ENCODE assay signal across 8 cellular contexts in the genomic region with DNA sequence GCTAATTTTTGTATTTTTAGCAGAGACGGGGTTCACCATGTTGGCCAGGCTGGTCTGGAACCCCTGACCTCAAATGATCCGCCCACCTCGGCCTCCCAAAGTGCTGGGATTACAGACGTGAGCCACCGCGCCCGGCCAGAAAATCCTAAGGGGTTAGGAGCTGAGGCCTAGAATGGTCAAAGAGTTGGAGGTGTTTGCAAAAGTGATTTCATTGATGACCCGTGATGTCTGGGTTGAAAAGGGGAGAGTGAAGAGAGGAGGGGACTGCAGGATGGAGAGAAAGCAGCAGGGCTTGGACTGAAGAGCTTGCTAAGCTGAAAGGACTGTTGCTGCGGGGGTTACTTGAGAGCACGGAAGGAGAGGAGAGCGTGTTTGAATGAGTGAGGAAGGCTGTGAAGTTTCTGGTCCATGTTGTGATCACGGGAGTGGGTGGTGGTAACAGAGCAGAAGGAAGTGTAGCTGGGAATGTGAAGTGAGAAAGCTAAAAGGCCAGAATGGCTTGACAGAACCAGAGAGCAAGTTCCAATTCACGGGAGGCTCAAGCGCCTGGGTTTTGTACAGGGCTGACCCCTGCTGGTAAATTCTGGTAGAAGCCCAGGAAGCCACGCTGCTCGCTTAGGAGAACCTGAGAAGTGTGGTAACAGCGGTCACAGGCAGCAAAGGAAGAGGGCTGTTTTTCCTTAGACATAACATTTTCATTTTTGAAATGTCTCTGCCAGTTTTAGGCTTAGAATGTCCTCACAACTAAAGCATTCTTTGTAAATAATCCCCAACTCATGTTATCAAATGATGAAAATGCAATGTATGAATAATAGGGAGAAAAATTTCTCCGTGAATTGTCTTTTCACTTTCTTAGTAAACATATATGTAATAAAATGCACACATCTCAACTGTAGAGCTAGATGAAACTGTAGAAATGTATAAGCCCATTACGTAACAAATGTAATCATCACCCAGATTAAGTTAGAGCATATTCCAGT. TPM values are rescaled to one million over a fixed set of nuclear protein-coding genes. Genes with fewer than 3 reads are reported as not detected.
DNase-seq lines count a peak whose midpoint lies in the region; ATAC-seq and TF ChIP-seq lines count a peak whose summit lies in the region.

No MANE protein-coding gene starts in this region.

- no peaks in the 10 kb centered on the region for H3K36me3 ChIP-seq in suprapubic skin

- H3K27me3 ChIP-seq in foreskin keratinocyte (peaks cover 4% of the 10 kb centered on the region), suprapubic skin (no peaks in the 10 kb centered on the region)

- no peaks in the 10 kb centered on the region for H3K9me3 ChIP-seq in suprapubic skin

- TF ChIP-seq CTCF in C4-2B (conservative IDR thresholded peaks at IDR 0.05) (peak; percentile 81), foreskin keratinocyte (conservative IDR thresholded peaks at IDR 0.05) (peak; percentile 83), suprapubic skin (IDR thresholded peaks at IDR 0.05) (peak; percentile 76 to 77)

- H3K27ac ChIP-seq in C4-2B (peak overlapping the region; percentile 27; the same call in 1 of the 2 replicates), foreskin keratinocyte (no peak overlapping the region), suprapubic skin (no peak overlapping the region)

- 59% methylated on average over 19 of the region's 19 CpGs for WGBS in suprapubic skin

- H3K4me3 ChIP-seq in suprapubic skin, result no peak overlapping the region

- ATAC-seq in GM19452 (IDR thresholded peaks at IDR 0.05; ENCODE audit: unreplicated experiment) (peak; percentile 85), foreskin keratinocyte (peak; percentile 80)

- no peak for TF ChIP-seq EP300 in suprapubic skin (IDR thresholded peaks at IDR 0.05)

- DNase-seq in KBM-7 (peak; percentile 89), SHP77 treated with DMSO at 0.1 percent for 48 hours (lab: John Stamatoyannopoulos, UW) (peak; percentile 31), foreskin keratinocyte (peak; percentile 25 to 58), non-pigmented ciliary epithelial cell (ENCODE audit: low read depth) (peak; percentile 36), suprapubic skin (ENCODE audit: low spot score in 2 of 2) (peak; percentile 81 to 86)
- peak; percentile 40 for DNase-seq in activated effector memory CD4-positive, alpha-beta T cell treated with Interleukin-2 at 50 U/mL for 16 hours

- in situ Hi-C loops in KBM-7 (cut with MboI; ENCODE audit: low pct_unique_long_range_greater_than_20kb, low sequenced_read_pairs), result no loop called here

- no peak for TF ChIP-seq POLR2A in suprapubic skin (IDR thresholded peaks at IDR 0.05)

- H3K4me1 ChIP-seq in foreskin keratinocyte (no peaks in the 10 kb centered on the region), suprapubic skin (no peaks in the 10 kb centered on the region)

RNA-seq across cellular contexts. Expression of a gene that starts 40.5 kb away (rescaled TPM):
- total RNA-seq in foreskin keratinocyte (183 and 194 TPM in 2 replicates), suprapubic skin (10 to 100 TPM; 41.5 to 56.9 (median 49.8) TPM)
- polyA plus RNA-seq in foreskin keratinocyte, result 71.9 and 83.5 TPM in 2 replicates

RNA-seq across cellular contexts. Expression of a gene that starts 57.3 kb away (rescaled TPM):
- 135 and 149 TPM in 2 replicates for total RNA-seq in foreskin keratinocyte
- polyA plus RNA-seq in foreskin keratinocyte, result 176 and 178 TPM in 2 replicates
- 10 to 100 TPM; 66.3 to 76.0 (median 68.3) TPM for total RNA-seq in suprapubic skin

Comparison
In these comparisons a context has a peak if more than half of its experiments do, and no peak if none do; other contexts are left out.
1. DNase-seq: peak in every context shown above with its lines; median percentile 89 in KBM-7; 84 in suprapubic skin; 42 in foreskin keratinocyte; 40 in activated effector memory CD4-positive, alpha-beta T cell treated with Interleukin-2 at 50 U/mL for 16 hours; 36 in non-pigmented ciliary epithelial cell; 31 in SHP77 treated with DMSO at 0.1 percent for 48 hours.